Comparison of ENCODE assay signal across 7 cellular contexts in the genomic region with DNA sequence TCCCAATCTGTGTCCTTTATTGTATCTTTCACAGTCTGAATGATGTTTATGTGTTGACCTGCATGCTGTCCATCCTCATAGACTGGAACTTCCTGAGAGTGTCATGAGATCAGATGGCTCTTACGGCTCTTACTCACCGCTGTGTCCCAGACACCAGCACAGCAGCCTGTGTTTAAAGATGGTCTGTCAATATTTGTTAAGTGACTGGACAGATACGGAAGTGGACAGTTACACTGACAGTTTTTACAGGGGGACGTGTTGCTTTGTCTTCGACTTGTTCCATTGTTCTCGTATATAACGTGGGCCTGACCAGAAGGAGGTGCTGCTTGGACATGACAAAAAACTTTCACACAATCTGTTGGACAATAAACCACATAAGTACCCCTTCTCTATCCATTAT.
DNase-seq lines count a peak whose midpoint lies in the region; ATAC-seq, FAIRE-seq and TF ChIP-seq lines count a peak whose summit lies in the region.
"Not testable (repeated sequence)": the region's sequence is repeated elsewhere in the genome, so short reads cannot be mapped to it uniquely, and the experiment has no call there.

No MANE protein-coding gene starts in this region.

- H2AFZ ChIP-seq in HCT116 (ENCODE audit: low read depth, low read length, poor library complexity, severe bottlenecking); PC-3 (ENCODE audit: low read length); GM12878 (ENCODE audit: control insufficient read depth, low read depth, low read length): not testable (repeated sequence)

- RAD21 ChIA-PET in HCT116 (lab: Charles Lee; ENCODE audit: low non-redundant PET in 1 of 2, low total read pairs in 2 of 2, uncharacterized antibody in 2 of 2, unreplicated experiment in 2 of 2): not testable (repeated sequence)
- RAD21 ChIA-PET in GM12878 (lab: Charles Lee; ENCODE audit: unreplicated experiment): interaction anchor here (0.7 to 1.3 kb wide), 2 partner anchors 135 to 138 kb away, joined by 3 to 4 read pairs; no protein-coding TSS in a partner anchor

- POLR2A ChIA-PET in HCT116 (lab: Charles Lee); PC-3 (lab: Charles Lee; ENCODE audit: unreplicated experiment); GM12878 (lab: Charles Lee): not testable (repeated sequence)

- H3K4me2 ChIP-seq in HCT116 (ENCODE audit: low read length); PC-3 (ENCODE audit: low read length); GM12878 (ENCODE audit: control insufficient read depth, insufficient read depth): not testable (repeated sequence)

- not testable (repeated sequence) for H4K20me1 ChIP-seq in HCT116 (ENCODE audit: insufficient read depth); PC-3 (ENCODE audit: low read length); GM12878 (ENCODE audit: control insufficient read depth, insufficient read depth)

- in situ Hi-C loops in GM12878 (cut with MboI): not testable (repeated sequence)

- not testable (repeated sequence) for H3K9me2 ChIP-seq in HCT116 (ENCODE audit: insufficient read depth); PC-3 (replicated peaks; ENCODE audit: low read length)

- not testable (repeated sequence) for H3K4me3 ChIP-seq in HCT116 (replicated peaks in 1 of 2; ENCODE audit: low read depth in 1 of 2, low read length in 2 of 2); PC-3 (ENCODE audit: low read length); SJCRH30; GM12878; retinal pigment epithelial cell (ENCODE audit: low read length)

- not testable (repeated sequence) for TF ChIP-seq POLR2A in HCT116 (IDR thresholded peaks at IDR 0.05; ENCODE audit: borderline replicate concordance, extremely low read depth, insufficient read depth, insufficient read length); GM12878 (IDR thresholded peaks at IDR 0.05; ENCODE audit: low read depth, low read length)

- peaks cover 0 to 14% of the 10 kb centered on the region in 2 experiments; a peak in 2 of 4 replicates for H3K4me1 ChIP-seq in HCT116 (ENCODE audit: control insufficient read depth in 1 of 2, insufficient read depth in 2 of 2, low read length in 2 of 2)
- peaks cover 41% of the 10 kb centered on the region for H3K4me1 ChIP-seq in PC-3 (ENCODE audit: insufficient read depth, low read length)
- peaks cover 56% of the 10 kb centered on the region for H3K4me1 ChIP-seq in SJCRH30
- peaks cover 17% of the 10 kb centered on the region for H3K4me1 ChIP-seq in GM12878 (ENCODE audit: control insufficient read depth, insufficient read depth, low read length)

- H3K9me3 ChIP-seq in HCT116 (ENCODE audit: control insufficient read depth in 1 of 2, insufficient read depth in 1 of 2, low read depth in 1 of 2, low read length in 2 of 2); PC-3 (ENCODE audit: low read length); SJCRH30 (replicated peaks); GM12878 (replicated peaks; ENCODE audit: control insufficient read depth, insufficient read depth, low read length): not testable (repeated sequence)

- WGBS in GM12878 (ENCODE audit: insufficient coverage, insufficient replicate concordance, low lambda C conversion rate, missing lambda C conversion rate): 53% methylated on average over 7 of the region's 7 CpGs

- H3K27me3 ChIP-seq in HCT116 (ENCODE audit: insufficient read depth, low read length) (peaks cover 31% of the 10 kb centered on the region), PC-3 (ENCODE audit: low read length) (peaks cover 34% of the 10 kb centered on the region)
- H3K27me3 ChIP-seq in SJCRH30; GM12878 (replicated peaks in 1 of 2; ENCODE audit: control insufficient read depth in 2 of 2, insufficient read depth in 2 of 2, low read length in 1 of 2): not testable (repeated sequence)

- not testable (repeated sequence) for TF ChIP-seq CTCF in HCT116 (IDR thresholded peaks at IDR 0.05 in 2 of 3, conservative IDR thresholded peaks at IDR 0.05 in 1 of 3; ENCODE audit: borderline replicate concordance in 1 of 3, insufficient read depth in 1 of 3, low read depth in 2 of 3, low read length in 2 of 3); GM12878 (IDR thresholded peaks at IDR 0.05 in 2 of 3, conservative IDR thresholded peaks at IDR 0.05 in 1 of 3; ENCODE audit: control insufficient read depth in 2 of 3, extremely low read depth in 1 of 3, insufficient read depth in 1 of 3, low read depth in 3 of 3, low read length in 3 of 3)
- TF ChIP-seq CTCF in PC-3 (conservative IDR thresholded peaks at IDR 0.05; ENCODE audit: low read depth, low read length) (peak; percentile 52; the same call in 1 of the 2 replicates), retinal pigment epithelial cell (conservative IDR thresholded peaks at IDR 0.05; ENCODE audit: low read depth, low read length) (peak; percentile 3)

- not testable (repeated sequence) for H3K36me3 ChIP-seq in HCT116 (ENCODE audit: control insufficient read depth in 1 of 2, insufficient read depth in 2 of 2, low read length in 2 of 2); PC-3 (ENCODE audit: low read depth, low read length); SJCRH30; GM12878 (ENCODE audit: control insufficient read depth in 2 of 2, insufficient read depth in 2 of 2, low read length in 1 of 2)

- DNase-seq in HCT116 (ENCODE audit: low read depth, low spot score); SJCRH30; GM12878 (ENCODE audit: low read depth, low spot score); left colon; retinal pigment epithelial cell (ENCODE audit: low read depth): not testable (repeated sequence)
- DNase-seq in NCI-H2029 (lab: John Stamatoyannopoulos, UW): peak; percentile 10
- DNase-seq in PC-3: peak; percentile 83

- CTCF ChIA-PET in HCT116 (lab: Charles Lee); PC-3 (lab: Charles Lee): not testable (repeated sequence)
- CTCF ChIA-PET in GM12878 (lab: Yijun Ruan, JAX): interaction anchor here (0.9 kb wide), 1 partner anchor 11 kb away, joined by 3 read pairs; no protein-coding TSS in a partner anchor

- not testable (repeated sequence) for H3K9ac ChIP-seq in HCT116 (ENCODE audit: low read length); PC-3 (ENCODE audit: low read length); GM12878 (ENCODE audit: control insufficient read depth, insufficient read depth, low read length)

- SMC1A ChIA-PET in GM12878 (lab: Charles Lee; ENCODE audit: uncharacterized antibody, unreplicated experiment): interaction anchor here (1.3 kb wide), 1 partner anchor 135 kb away, joined by 5 read pairs; no protein-coding TSS in a partner anchor

- TF ChIP-seq RAD21 in HCT116 (IDR thresholded peaks at IDR 0.05; ENCODE audit: low read depth) (0 out of 2 replicates have a peak, but pooled peaks have one; percentile 11), GM12878 (IDR thresholded peaks at IDR 0.05; ENCODE audit: insufficient read depth, low read depth, low read length) (0 out of 2 replicates have a peak, but pooled peaks have one; percentile 5)

- TF ChIP-seq EP300 in GM12878 (IDR thresholded peaks at IDR 0.05; ENCODE audit: borderline replicate concordance in 1 of 2, control insufficient read depth in 1 of 2, low read depth in 2 of 2, low read length in 2 of 2): not testable (repeated sequence)

- FAIRE-seq in GM12878 (lab: Jason Lieb, UNC): not testable (repeated sequence)

- not testable (repeated sequence) for H3F3A ChIP-seq in PC-3 (ENCODE audit: low read length, unreplicated experiment)

- H3K79me2 ChIP-seq in HCT116 (ENCODE audit: insufficient read depth, low read length); PC-3 (ENCODE audit: low read length); GM12878 (ENCODE audit: control insufficient read depth, insufficient read depth, low read length): not testable (repeated sequence)

- not testable (repeated sequence) for BruUV-seq in HCT116 (replicated peaks; lab: Mats Ljungman, UMichigan); PC-3 (replicated peaks; lab: Mats Ljungman, UMichigan); GM12878 (replicated peaks; lab: Mats Ljungman, UMichigan)

- not testable (repeated sequence) for H3K27ac ChIP-seq in HCT116 (ENCODE audit: low read depth, low read length); PC-3 (ENCODE audit: low read length); GM12878 (ENCODE audit: control insufficient read depth, insufficient read depth)
- H3K27ac ChIP-seq in SJCRH30: peak overlapping the region; percentile 86; the same call in 1 of the 2 replicates

- intact Hi-C loops in HCT116 (cut with micrococcal nuclease); left colon (cut with DNase I, micrococcal nuclease): not testable (repeated sequence)
- intact Hi-C loops in PC-3 (cut with micrococcal nuclease): loop anchor here (1.0 kb wide), 1 partner anchor 136 kb away; no protein-coding TSS in a partner anchor
- intact Hi-C loops in GM12878 (cut with micrococcal nuclease; ENCODE audit: unreplicated experiment): loop anchor here (10.0 kb wide), 1 partner anchor 120 kb away; no protein-coding TSS in a partner anchor

- not testable (repeated sequence) for ATAC-seq in HCT116, GM12878
- ATAC-seq in PC-3 (peak; percentile 84), left colon (peak; percentile 53)
